Comparison of ENCODE assay signal across 28 cellular contexts in genomic region chr16:84055366-84055765, GRCh38. TPM values are rescaled to one million over a fixed set of nuclear protein-coding genes. Genes with fewer than 3 reads are reported as not detected.
DNase-seq lines count a peak whose midpoint lies in the region; ATAC-seq, FAIRE-seq and TF ChIP-seq lines count a peak whose summit lies in the region.
"Had no signal": no experiment of that assay in that cellular context is flagged by ENCODE, and none has a peak within 500 bp of the region (broad histone marks: within the 10 kb centered on the region; RNA-seq: fewer than 3 reads in every experiment).

No MANE protein-coding gene starts in this region.

- intact Hi-C loops in HepG2 (cut with micrococcal nuclease; ENCODE audit: unreplicated experiment): no loop called here

- peak; percentile 42 for DNase-seq in NCI-H2171 (lab: John Stamatoyannopoulos, UW)
- no peak for DNase-seq in right atrium auricular region (ENCODE audit: low spot score)
- DNase-seq in GF-D8 (lab: John Stamatoyannopoulos, UW): no peak
- no peak for DNase-seq in HepG2 (ENCODE audit: low spot score)
- DNase-seq: activated CD4-positive, CD25-positive, alpha-beta regulatory T cell treated with anti-CD3 and anti-CD28 coated beads, Interleukin-2, amount 50 U/mL, for 72 hours; activated CD8-positive, alpha-beta memory T cell treated with anti-CD3 and anti-CD28 coated beads for 24 hours; activated naive CD4-positive, alpha-beta T cell treated with anti-CD3 and anti-CD28 coated beads for 36 hours; activated T-cell treated with anti-CD3 and anti-CD28 coated beads, Interleukin-2, amount 50 U/mL, for 72 hours; EL; HCEC 1CT; IMR-90; mesenchymal stem cell; NCI-H1105 treated with DMSO at 0.1 percent for 48 hours; NCI-H2081; NCI-H524; NK-92 treated with Interleukin-12 subunit alpha and Interleukin-12 subunit beta, amount 100 ng/mL, for 24 hours; occipital lobe; PC-9; stimulated activated CD4-positive, alpha-beta T cell treated with anti-CD3 and anti-CD28 coated beads, Interleukin-4, amount 100 ng/mL, for 4 hours; stimulated activated naive CD4-positive, alpha-beta T cell had no signal

- no peaks in the 10 kb centered on the region for H4K20me1 ChIP-seq in HepG2 (ENCODE audit: insufficient read depth, low read length)

- no peak overlapping the region for H3K4me2 ChIP-seq in HepG2 (ENCODE audit: low read depth, low read length)
- H3K4me2 ChIP-seq: PC-9 had no signal

- TF ChIP-seq CTCF in brain (conservative IDR thresholded peaks at IDR 0.05) (no peak), right atrium auricular region (IDR thresholded peaks at IDR 0.05) (no peak), HepG2 (CRISPR knock-in tag; IDR thresholded peaks at IDR 0.05) (no peak)

- POLR2A ChIA-PET in HepG2 (lab: Yijun Ruan, JAX): no interaction called here

- no peaks in the 10 kb centered on the region for H3K79me2 ChIP-seq in HepG2 (ENCODE audit: insufficient read depth, low read length)

- peak overlapping the region in 4 of 5 experiments; percentile 24 to 87 (median 47) for H3K27ac Mint-ChIP-seq in brain
- H3K27ac Mint-ChIP-seq: activated naive CD4-positive, alpha-beta T cell treated with anti-CD3 and anti-CD28 coated beads for 36 hours; activated T-cell treated with anti-CD3 and anti-CD28 coated beads, Interleukin-2, amount 50 U/mL, for 72 hours; dendritic cell treated with granulocyte-macrophage colony-stimulating factor and Interleukin-4, amounts not matched to agents 40 ng/mL and 50 ng/mL, for 4 days had no signal

- H2AFZ ChIP-seq in HepG2 (ENCODE audit: low read length): no peak overlapping the region
- H2AFZ ChIP-seq: PC-9 had no signal

- peaks cover 10% of the 10 kb centered on the region for H3K4me1 Mint-ChIP-seq in brain

- CTCF ChIA-PET in HepG2 (lab: Yijun Ruan, JAX; ENCODE audit: low intra/inter-chr PET ratio, low total read pairs): no interaction called here

- BruUV-seq in HepG2 (replicated peaks; lab: Mats Ljungman, UMichigan): no TSS peak

- ATAC-seq in GM18867 (IDR thresholded peaks at IDR 0.05; ENCODE audit: unreplicated experiment) (no peak), HepG2 (no peak)
- ATAC-seq: activated T-cell treated with anti-CD3 and anti-CD28 coated beads, Interleukin-2, amount 50 U/mL, for 72 hours had no signal

- H3K9me3 ChIP-seq in right atrium auricular region (no peaks in the 10 kb centered on the region), HepG2 (ENCODE audit: low read length) (no peaks in the 10 kb centered on the region)
- H3K9me3 ChIP-seq: SJSA1, tibial artery had no signal

- H3K4me3 ChIP-seq in right atrium auricular region (no peak overlapping the region), HepG2 (replicated peaks in 1 of 3; ENCODE audit: insufficient read depth in 1 of 3, low read depth in 2 of 3, low read length in 3 of 3) (no peak overlapping the region)
- H3K4me3 ChIP-seq: PC-9, SJSA1, tibial artery had no signal

- peaks cover 74% of the 10 kb centered on the region for H3K36me3 Mint-ChIP-seq in brain

- no peaks in the 10 kb centered on the region for H3K27me3 Mint-ChIP-seq in brain
- H3K27me3 Mint-ChIP-seq: dendritic cell treated with granulocyte-macrophage colony-stimulating factor and Interleukin-4, amounts not matched to agents 40 ng/mL and 50 ng/mL, for 4 days had no signal

- no peak for FAIRE-seq in HepG2 (lab: Jason Lieb, UNC)

- H3K27me3 ChIP-seq in right atrium auricular region (no peaks in the 10 kb centered on the region), HepG2 (ENCODE audit: control insufficient read depth in 1 of 2, insufficient read depth in 2 of 2, low read length in 2 of 2) (no peaks in the 10 kb centered on the region)
- H3K27me3 ChIP-seq: SJSA1, tibial artery had no signal

- H3K4me1 ChIP-seq in right atrium auricular region: peaks cover 0 to 38% of the 10 kb centered on the region in 2 donors
- no peaks in the 10 kb centered on the region for H3K4me1 ChIP-seq in HepG2 (ENCODE audit: insufficient read depth, low read length)
- H3K4me1 ChIP-seq: SJSA1, tibial artery had no signal

- no peak for TF ChIP-seq EP300 in HepG2 (IDR thresholded peaks at IDR 0.05; ENCODE audit: low read depth in 2 of 2, low read length in 2 of 2)
- TF ChIP-seq EP300 in HepG2 (CRISPR knock-in tag; IDR thresholded peaks at IDR 0.05; ENCODE audit: borderline replicate concordance): no peak

- H3K36me3 ChIP-seq in right atrium auricular region (peaks cover 64% of the 10 kb centered on the region), HepG2 (replicated peaks in 1 of 2; ENCODE audit: control insufficient read depth in 1 of 2, insufficient read depth in 2 of 2, low read length in 2 of 2) (peaks cover 46 to 76% of the 10 kb centered on the region in 2 experiments)

- 90% methylated on average over 5 of the region's 5 CpGs for WGBS in HepG2 (ENCODE audit: low lambda C conversion rate)

- in situ Hi-C loops in HepG2 (cut with HindIII; ENCODE audit: extremely low pct_ligation_motif_present, low pct_unique_long_range_greater_than_20kb): no loop called here

- no peaks in the 10 kb centered on the region for H3K9me3 Mint-ChIP-seq in brain
- H3K9me3 Mint-ChIP-seq: activated naive CD4-positive, alpha-beta T cell treated with anti-CD3 and anti-CD28 coated beads for 36 hours; activated T-cell treated with anti-CD3 and anti-CD28 coated beads, Interleukin-2, amount 50 U/mL, for 72 hours; dendritic cell treated with granulocyte-macrophage colony-stimulating factor and Interleukin-4, amounts not matched to agents 40 ng/mL and 50 ng/mL, for 4 days had no signal

- TF ChIP-seq POLR2A in HepG2 (IDR thresholded peaks at IDR 0.05; ENCODE audit: insufficient read depth in 1 of 2, low read depth in 2 of 2, low read length in 2 of 2): no peak

- peak overlapping the region; percentile 44 to 75 for H3K27ac ChIP-seq in right atrium auricular region
- H3K27ac ChIP-seq in temporal lobe (ENCODE audit: low read depth, low read length): peak overlapping the region; percentile 2
- no peak overlapping the region for H3K27ac ChIP-seq in HepG2 (ENCODE audit: extremely low read length, insufficient read depth, low read length)
- H3K27ac ChIP-seq: PC-9, SJSA1, tibial artery had no signal

- H3K4me3 Mint-ChIP-seq in brain: no peak overlapping the region
- H3K4me3 Mint-ChIP-seq: activated naive CD4-positive, alpha-beta T cell treated with anti-CD3 and anti-CD28 coated beads for 36 hours; activated T-cell treated with anti-CD3 and anti-CD28 coated beads, Interleukin-2, amount 50 U/mL, for 72 hours; dendritic cell treated with granulocyte-macrophage colony-stimulating factor and Interleukin-4, amounts not matched to agents 40 ng/mL and 50 ng/mL, for 4 days had no signal

- no peak overlapping the region for H3K9ac ChIP-seq in HepG2 (ENCODE audit: insufficient read depth, low read depth, low read length)

- TF ChIP-seq RAD21 in HepG2 (CRISPR knock-in tag; IDR thresholded peaks at IDR 0.05): no peak

TF ChIP-seq in HepG2, 621 proteins besides CTCF, POLR2A, EP300 and RAD21 (continues in another document):
- TF ChIP-seq ZNF557 (CRISPR knock-in tag; IDR thresholded peaks at IDR 0.05) (no peak), TRIM24 (CRISPR knock-in tag; IDR thresholded peaks at IDR 0.05) (no peak), KLF16 (CRISPR knock-in tag; IDR thresholded peaks at IDR 0.05) (no peak), ZNF101 (CRISPR knock-in tag; IDR thresholded peaks at IDR 0.05; ENCODE audit: borderline replicate concordance, low read depth) (no peak)
- TF ChIP-seq, protein P1, sequence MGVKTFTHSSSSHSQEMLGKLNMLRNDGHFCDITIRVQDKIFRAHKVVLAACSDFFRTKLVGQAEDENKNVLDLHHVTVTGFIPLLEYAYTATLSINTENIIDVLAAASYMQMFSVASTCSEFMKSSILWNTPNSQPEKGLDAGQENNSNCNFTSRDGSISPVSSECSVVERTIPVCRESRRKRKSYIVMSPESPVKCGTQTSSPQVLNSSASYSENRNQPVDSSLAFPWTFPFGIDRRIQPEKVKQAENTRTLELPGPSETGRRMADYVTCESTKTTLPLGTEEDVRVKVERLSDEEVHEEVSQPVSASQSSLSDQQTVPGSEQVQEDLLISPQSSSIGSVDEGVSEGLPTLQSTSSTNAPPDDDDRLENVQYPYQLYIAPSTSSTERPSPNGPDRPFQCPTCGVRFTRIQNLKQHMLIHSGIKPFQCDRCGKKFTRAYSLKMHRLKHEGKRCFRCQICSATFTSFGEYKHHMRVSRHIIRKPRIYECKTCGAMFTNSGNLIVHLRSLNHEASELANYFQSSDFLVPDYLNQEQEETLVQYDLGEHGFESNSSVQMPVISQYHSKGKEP (CRISPR knock-in tag; IDR thresholded peaks at IDR 0.05): no peak

RNA-seq across cellular contexts. Expression of gene SLC38A8, which starts 12.8 kb away (rescaled TPM):
- polyA plus RNA-seq in brain (ENCODE audit: insufficient read depth, low read depth, low replicate concordance) (4.1 TPM), HepG2 (2011; rRNA removed) (0.37 and 0.61 TPM in 2 replicates)
- total RNA-seq in right atrium auricular region (not detected), temporal lobe (not detected), HepG2 (2016; rRNA removed; fragmentation: Illumina TruSeq; extraction: Trizol) (0.24 TPM in 1 of 2 replicates, not detected in the other)
- total RNA-seq in HepG2 (2016; cell fraction: cytosol; rRNA removed; fragmentation: Illumina TruSeq; extraction: Trizol; ENCODE audit: low read depth): not detected in 2 replicates
- not detected in 2 replicates for total RNA-seq in HepG2 (2016; cell fraction: insoluble cytoplasmic fraction; rRNA removed; fragmentation: Illumina TruSeq; extraction: Trizol)
- total RNA-seq in HepG2 (2016; cell fraction: membrane; rRNA removed; fragmentation: Illumina TruSeq; extraction: Trizol): 0.31 TPM in 1 of 2 replicates, not detected in the other
- not detected in 2 replicates for total RNA-seq in HepG2 (2016; cell fraction: nucleus; rRNA removed; fragmentation: Illumina TruSeq; extraction: Trizol)
- 0.30 and 0.38 TPM in 2 replicates for polyA plus RNA-seq in HepG2 (2011; cell fraction: cytosol; rRNA removed)
- polyA plus RNA-seq in HepG2 (2011; cell fraction: nucleus; rRNA removed): 0.16 and 0.71 TPM in 2 replicates
- polyA plus RNA-seq in HepG2 (2012): 0.13 TPM in 1 of 2 replicates, not detected in the other
- polyA plus RNA-seq in HepG2 (2016; cell fraction: cytosol; fragmentation: Illumina TruSeq; extraction: Trizol; ENCODE audit: low read depth): not detected in 2 replicates
- polyA plus RNA-seq in HepG2 (2016; cell fraction: insoluble cytoplasmic fraction; fragmentation: Illumina TruSeq; extraction: Trizol; ENCODE audit: low read depth): not detected in 2 replicates
- polyA plus RNA-seq in HepG2 (2016; cell fraction: membrane; fragmentation: Illumina TruSeq; extraction: Trizol; ENCODE audit: low read depth): not detected in 2 replicates
- polyA plus RNA-seq in HepG2 (2016; cell fraction: nucleus; fragmentation: Illumina TruSeq; extraction: Trizol; ENCODE audit: insufficient read depth, low read depth): not detected in 2 replicates
- polyA minus RNA-seq in HepG2 (2011; rRNA and poly(A)+ RNA removed; ENCODE audit: low replicate concordance): 0.36 TPM in 1 of 2 replicates, not detected in the other
- not detected in 2 replicates for polyA minus RNA-seq in HepG2 (2011; cell fraction: cytosol; rRNA and poly(A)+ RNA removed)
- not detected in 2 replicates for polyA minus RNA-seq in HepG2 (2011; cell fraction: nucleus; rRNA and poly(A)+ RNA removed)
- total RNA-seq: activated naive CD4-positive, alpha-beta T cell treated with anti-CD3 and anti-CD28 coated beads for 36 hours; activated T-cell treated with anti-CD3 and anti-CD28 coated beads, Interleukin-2, amount 50 U/mL, for 72 hours; IMR-90; myocyte; occipital lobe; PC-9; SJSA1; T-helper 1 cell treated with Interleukin-12 subunit alpha and Interleukin-12 subunit beta and Interleukin-4 antibody, amounts not matched to agents 30 ng/mL and 1 ng/mL, for 36 hours had no signal
- polyA plus RNA-seq: IMR-90 had no signal
